In genomic region chr5:136198453-136198852, GRCh38 we compare ENCODE assay signal across 27 cellular contexts. TPM values are rescaled to one million over a fixed set of nuclear protein-coding genes. Genes with fewer than 3 reads are reported as not detected.
"Had no signal": no experiment of that assay in that cellular context is flagged by ENCODE, and none has a peak within 500 bp of the region (broad histone marks: within the 10 kb centered on the region; RNA-seq: fewer than 3 reads in every experiment).

No MANE protein-coding gene starts in this region.

- H3K27ac ChIP-seq: adrenal gland, VCaP had no signal

- H3K4me3 Mint-ChIP-seq: activated CD4-positive, alpha-beta memory T cell treated with anti-CD3 and anti-CD28 coated beads, Interleukin-2, amount 10 ng/mL, durations not matched to agents 7 days and 5 days; activated CD4-positive, alpha-beta T cell treated with anti-CD3 and anti-CD28 coated beads, Interleukin-2, amount 10 ng/mL, durations not matched to agents 7 days and 5 days; activated naive CD4-positive, alpha-beta T cell treated with anti-CD3 and anti-CD28 coated beads, Interleukin-2, amount 10 ng/mL, durations not matched to agents 7 days and 5 days; activated naive CD8-positive, alpha-beta T cell treated with anti-CD3 and anti-CD28 coated beads, Interleukin-2, amount 10 ng/mL, durations not matched to agents 7 days and 5 days; activated T-cell treated with anti-CD3 and anti-CD28 coated beads, Interleukin-2, amount 50 U/mL, for 4 hours had no signal

- H3K4me1 Mint-ChIP-seq: activated CD4-positive, alpha-beta memory T cell treated with anti-CD3 and anti-CD28 coated beads, Interleukin-2, amount 10 ng/mL, durations not matched to agents 7 days and 5 days; activated CD4-positive, alpha-beta T cell treated with anti-CD3 and anti-CD28 coated beads, Interleukin-2, amount 10 ng/mL, durations not matched to agents 7 days and 5 days; activated naive CD4-positive, alpha-beta T cell treated with anti-CD3 and anti-CD28 coated beads, Interleukin-2, amount 10 ng/mL, durations not matched to agents 7 days and 5 days; activated naive CD8-positive, alpha-beta T cell treated with anti-CD3 and anti-CD28 coated beads, Interleukin-2, amount 10 ng/mL, durations not matched to agents 7 days and 5 days had no signal

- ATAC-seq: activated T-cell treated with anti-CD3 and anti-CD28 coated beads, Interleukin-2, amount 50 U/mL, for 4 hours had no signal

- H3K36me3 Mint-ChIP-seq: activated naive CD4-positive, alpha-beta T cell treated with anti-CD3 and anti-CD28 coated beads, Interleukin-2, amount 10 ng/mL, durations not matched to agents 7 days and 5 days; activated naive CD8-positive, alpha-beta T cell treated with anti-CD3 and anti-CD28 coated beads, Interleukin-2, amount 10 ng/mL, durations not matched to agents 7 days and 5 days had no signal

- DNase-seq: activated CD4-positive, alpha-beta memory T cell treated with anti-CD3 and anti-CD28 coated beads, Interleukin-2, amount 10 ng/mL, durations not matched to agents 7 days and 5 days; activated CD4-positive, alpha-beta T cell treated with anti-CD3 and anti-CD28 coated beads, Interleukin-2, amount 10 ng/mL, durations not matched to agents 7 days and 5 days; activated CD4-positive, CD25-positive, alpha-beta regulatory T cell; activated gamma-delta T cell treated with Interleukin-2 at 50 U/mL for 16 hours; activated naive CD4-positive, alpha-beta T cell treated with anti-CD3 and anti-CD28 coated beads, Interleukin-2, amount 10 ng/mL, durations not matched to agents 7 days and 5 days; activated naive CD8-positive, alpha-beta T cell treated with anti-CD3 and anti-CD28 coated beads, Interleukin-2, amount 10 ng/mL, durations not matched to agents 7 days and 5 days; activated T-cell treated with anti-CD3 and anti-CD28 coated beads, Interleukin-2, amount 50 U/mL, for 4 hours; anterior cingulate cortex; cerebellar nuclear complex; MG63; MV-4-11; NCI-H1092 treated with DMSO at 0.1 percent for 48 hours; NCI-H1417 treated with DMSO at 0.1 percent for 48 hours; NCI-H1694 treated with DMSO at 0.1 percent for 48 hours; NCI-H2029 treated with DMSO at 0.1 percent for 48 hours; NCI-H345; NCI-H510A; NCI-H526 treated with DMSO at 0.1 percent for 48 hours; NCI-H82; SIG-M5; T-helper 1 cell had no signal

- H3K9me3 Mint-ChIP-seq: activated CD4-positive, alpha-beta memory T cell treated with anti-CD3 and anti-CD28 coated beads, Interleukin-2, amount 10 ng/mL, durations not matched to agents 7 days and 5 days; activated CD4-positive, alpha-beta T cell treated with anti-CD3 and anti-CD28 coated beads, Interleukin-2, amount 10 ng/mL, durations not matched to agents 7 days and 5 days; activated naive CD4-positive, alpha-beta T cell treated with anti-CD3 and anti-CD28 coated beads, Interleukin-2, amount 10 ng/mL, durations not matched to agents 7 days and 5 days; activated naive CD8-positive, alpha-beta T cell treated with anti-CD3 and anti-CD28 coated beads, Interleukin-2, amount 10 ng/mL, durations not matched to agents 7 days and 5 days; activated T-cell treated with anti-CD3 and anti-CD28 coated beads, Interleukin-2, amount 50 U/mL, for 4 hours had no signal

- H3K4me3 ChIP-seq: adrenal gland, MG63 had no signal

- H3K27ac Mint-ChIP-seq: activated CD4-positive, alpha-beta memory T cell treated with anti-CD3 and anti-CD28 coated beads, Interleukin-2, amount 10 ng/mL, durations not matched to agents 7 days and 5 days; activated CD4-positive, alpha-beta T cell treated with anti-CD3 and anti-CD28 coated beads, Interleukin-2, amount 10 ng/mL, durations not matched to agents 7 days and 5 days; activated naive CD4-positive, alpha-beta T cell treated with anti-CD3 and anti-CD28 coated beads, Interleukin-2, amount 10 ng/mL, durations not matched to agents 7 days and 5 days; activated naive CD8-positive, alpha-beta T cell treated with anti-CD3 and anti-CD28 coated beads, Interleukin-2, amount 10 ng/mL, durations not matched to agents 7 days and 5 days had no signal

RNA-seq across cellular contexts. Expression of gene SMIM32, which starts 5.5 kb away (rescaled TPM):
- total RNA-seq: activated CD4-positive, alpha-beta memory T cell treated with anti-CD3 and anti-CD28 coated beads, Interleukin-2, amount 10 ng/mL, durations not matched to agents 7 days and 5 days; activated CD4-positive, alpha-beta T cell treated with anti-CD3 and anti-CD28 coated beads, Interleukin-2, amount 10 ng/mL, durations not matched to agents 7 days and 5 days; activated naive CD8-positive, alpha-beta T cell treated with anti-CD3 and anti-CD28 coated beads, Interleukin-2, amount 10 ng/mL, durations not matched to agents 7 days and 5 days; activated T-cell treated with anti-CD3 and anti-CD28 coated beads, Interleukin-2, amount 50 U/mL, for 4 hours; adrenal gland; cardiac septum; OCI-LY7; RPMI7951; T-helper 2 cell treated with Interferon-gamma antibody and Interleukin-4, amounts not matched to agents 100 ng/mL and 5 ng/mL, for 36 hours had no signal
